In genomic region chr5:131163315-131164119, GRCh38 we compare ENCODE assay signal across 8 cellular contexts. TPM values are rescaled to one million over a fixed set of nuclear protein-coding genes. Genes with fewer than 3 reads are reported as not detected.
DNase-seq lines count a peak whose midpoint lies in the region; ATAC-seq and TF ChIP-seq lines count a peak whose summit lies in the region.

No MANE protein-coding gene starts in this region.

- H3K4me3 ChIP-seq in ACC112 (ENCODE audit: low read depth, low read length) (peak overlapping the region; percentile 83), fibroblast of pulmonary artery (replicated peaks; ENCODE audit: low read depth, low read length) (peak overlapping the region; percentile 96), prostate gland (peak overlapping the region; percentile 76 to 77)

- H3K9me3 Mint-ChIP-seq in T-helper 2 cell treated with Interferon-gamma antibody and Interleukin-4, amounts not matched to agents 5 μg/mL and 100 μg/mL, for 36 hours = no peaks in the 10 kb centered on the region

- TF ChIP-seq CTCF in fibroblast of pulmonary artery (IDR thresholded peaks at IDR 0.05; ENCODE audit: low read length, missing control alignments) (no peak), prostate gland (IDR thresholded peaks at IDR 0.05) (no peak), GM10266 (IDR thresholded peaks at IDR 0.05; ENCODE audit: control insufficient read depth, insufficient read depth, low read depth, missing control alignments) (no peak)

- H3K9me3 ChIP-seq in prostate gland = no peaks in the 10 kb centered on the region

- H3K27ac ChIP-seq in ACC112 (ENCODE audit: low read depth, low read length) (peak overlapping the region; percentile 81), prostate gland (peak overlapping the region; percentile 95 to 96)

- peak overlapping the region; percentile 92 for H3K27ac Mint-ChIP-seq in T-helper 2 cell treated with Interferon-gamma antibody and Interleukin-4, amounts not matched to agents 5 μg/mL and 100 μg/mL, for 36 hours

- peak overlapping the region; percentile 86 for H3K4me3 Mint-ChIP-seq in T-helper 2 cell treated with Interferon-gamma antibody and Interleukin-4, amounts not matched to agents 5 μg/mL and 100 μg/mL, for 36 hours

- 21% methylated on average over 9 of the region's 9 CpGs for WGBS in prostate gland

- intact Hi-C loops in prostate gland (cut with DNase I) = loop anchor here (2.0 to 10.0 kb wide), 3 partner anchors 101 to 631 kb away; partner anchors contain the start of genes CDC42SE2 and FNIP1

- H3K4me1 ChIP-seq in ACC112 (ENCODE audit: control insufficient read depth, insufficient read depth, low read length, unreplicated experiment) (no peaks in the 10 kb centered on the region), prostate gland (replicated peaks) (peaks cover 4% of the 10 kb centered on the region)

- H3K4me1 Mint-ChIP-seq in T-helper 2 cell treated with Interferon-gamma antibody and Interleukin-4, amounts not matched to agents 5 μg/mL and 100 μg/mL, for 36 hours (ENCODE audit: low read depth) = peaks cover 41% of the 10 kb centered on the region

- H3K36me3 Mint-ChIP-seq in T-helper 2 cell treated with Interferon-gamma antibody and Interleukin-4, amounts not matched to agents 5 μg/mL and 100 μg/mL, for 36 hours (ENCODE audit: low read depth) = peaks cover 57% of the 10 kb centered on the region

- peaks cover 30% of the 10 kb centered on the region for H3K36me3 ChIP-seq in ACC112 (ENCODE audit: insufficient read depth, low read length)
- H3K36me3 ChIP-seq in prostate gland = no peaks in the 10 kb centered on the region

- peak; percentile 19 for DNase-seq in H4 (ENCODE audit: low spot score)
- DNase-seq in T-helper 2 cell treated with Interferon-gamma antibody and Interleukin-4, amounts not matched to agents 5 μg/mL and 100 μg/mL, for 36 hours (ENCODE audit: low spot score) = no peak
- peak; percentile 51 for DNase-seq in fibroblast of pulmonary artery (ENCODE audit: low read depth)
- no peak for DNase-seq in prostate gland (ENCODE audit: low spot score)
- DNase-seq in GM10266 (ENCODE audit: extremely low spot score) = no peak

- H2AFZ ChIP-seq in ACC112 (ENCODE audit: low read length, unreplicated experiment) = no peak overlapping the region

- ATAC-seq in GM19463 (IDR thresholded peaks at IDR 0.05; ENCODE audit: unreplicated experiment) = no peak
- no peak for ATAC-seq in HG03045 (IDR thresholded peaks at IDR 0.05; ENCODE audit: unreplicated experiment)

- H3K27me3 ChIP-seq in ACC112 (ENCODE audit: insufficient read depth, low read length) (no peaks in the 10 kb centered on the region), prostate gland (replicated peaks; ENCODE audit: insufficient read depth) (no peaks in the 10 kb centered on the region)

- no peaks in the 10 kb centered on the region for H3K27me3 Mint-ChIP-seq in T-helper 2 cell treated with Interferon-gamma antibody and Interleukin-4, amounts not matched to agents 5 μg/mL and 100 μg/mL, for 36 hours (ENCODE audit: low read depth)

- no peak for TF ChIP-seq POLR2A in prostate gland (IDR thresholded peaks at IDR 0.05)

- peaks cover 51% of the 10 kb centered on the region for H3K79me2 ChIP-seq in ACC112 (ENCODE audit: control insufficient read depth, insufficient read depth, low read length, unreplicated experiment)

RNA-seq across cellular contexts. Expression of gene HINT1, which starts 1.5 kb away (rescaled TPM):
- total RNA-seq in H4 (2014; rRNA removed; shearing (Covaris generic)) = 547 and 590 TPM in 2 replicates
- total RNA-seq in prostate gland = 100 to 1,000 TPM; 121 to 328 TPM

RNA-seq across cellular contexts. Expression of gene LYRM7, which starts 7.2 kb away (rescaled TPM):
- 3.7 and 8.2 TPM in 2 replicates for total RNA-seq in H4 (2014; rRNA removed; shearing (Covaris generic))
- total RNA-seq in prostate gland = 1 to 10 TPM; 6.3 to 7.6 TPM

Comparison
In these comparisons a context has a peak if more than half of its experiments do, and no peak if none do; other contexts are left out.
1. DNase-seq: peak in H4 (single experiment) and fibroblast of pulmonary artery (single experiment); none in T-helper 2 cell treated with Interferon-gamma antibody and Interleukin-4, amounts not matched to agents 5 μg/mL and 100 μg/mL, for 36 hours (single experiment), prostate gland (single experiment) and GM10266 (single experiment).
2. Peak in every context shown above with its lines, with median percentiles within 50 percentile points of each other: H3K4me3 ChIP-seq.